Comparison of ENCODE assay signal across 27 cellular contexts in genomic region chr1:116821763-116822162, GRCh38.
"Had no signal": no experiment of that assay in that cellular context is flagged by ENCODE, and none has a peak within 500 bp of the region (broad histone marks: within the 10 kb centered on the region; RNA-seq: fewer than 3 reads in every experiment).

No MANE protein-coding gene starts in this region.

- H3K4me3 Mint-ChIP-seq: activated CD8-positive, alpha-beta T cell treated with anti-CD3 and anti-CD28 coated beads for 36 hours; activated naive CD8-positive, alpha-beta T cell; activated T-cell treated with anti-CD3 and anti-CD28 coated beads, Interleukin-2, amount 50 U/mL, for 4 hours; activated T-helper 17 cell treated with anti-CD3 and anti-CD28 coated beads, Interleukin-2, amount 50 U/mL, for 72 hours; effector memory CD8-positive, alpha-beta T cell had no signal

- FAIRE-seq: colon had no signal

- H3K27ac ChIP-seq: ascending aorta, esophagus muscularis mucosa, gastroesophageal sphincter had no signal

- H3K36me3 Mint-ChIP-seq: activated naive CD8-positive, alpha-beta T cell had no signal

- H3K27me3 Mint-ChIP-seq: activated CD8-positive, alpha-beta T cell treated with anti-CD3 and anti-CD28 coated beads for 36 hours; activated naive CD8-positive, alpha-beta T cell; activated T-helper 17 cell treated with anti-CD3 and anti-CD28 coated beads, Interleukin-2, amount 50 U/mL, for 72 hours; effector memory CD8-positive, alpha-beta T cell had no signal

- H3K27me3 ChIP-seq: ascending aorta, esophagus muscularis mucosa, gastroesophageal sphincter had no signal

- DNase-seq: activated CD4-positive, alpha-beta T cell treated with anti-CD3 and anti-CD28 coated beads for 4 hours; activated CD4-positive, alpha-beta T cell treated with anti-CD3 and anti-CD28 coated beads, Interleukin-2, amount 50 U/mL, for 1 hour; activated CD4-positive, alpha-beta T cell treated with anti-CD3 and anti-CD28 coated beads, Interleukin-2, amount 50 U/mL, for 48 hours; activated CD4-positive, CD25-positive, alpha-beta regulatory T cell; activated CD4-positive, CD25-positive, alpha-beta regulatory T cell treated with anti-CD3 and anti-CD28 coated beads, Interleukin-2, amount 50 U/mL, for 72 hours; activated CD8-positive, alpha-beta memory T cell treated with anti-CD3 and anti-CD28 coated beads for 24 hours; activated CD8-positive, alpha-beta T cell treated with anti-CD3 and anti-CD28 coated beads for 36 hours; activated effector memory CD4-positive, alpha-beta T cell treated with Interleukin-2 at 50 U/mL for 16 hours; activated gamma-delta T cell treated with Interleukin-2 at 50 U/mL for 16 hours; activated naive CD4-positive, alpha-beta T cell treated with anti-CD3 and anti-CD28 coated beads, Interleukin-2, amount 50 U/mL, for 16 hours; activated naive CD4-positive, alpha-beta T cell treated with Interleukin-2 at 50 U/mL for 16 hours; activated T-cell treated with anti-CD3 and anti-CD28 coated beads, Interleukin-2, amount 50 U/mL, for 4 hours; caudate nucleus; cortex of kidney; dermis blood vessel endothelial cell; effector CD4-positive, alpha-beta T cell; effector memory CD8-positive, alpha-beta T cell; erythroblast; foreskin melanocyte; hippocampal formation; T-helper 2 cell had no signal

- H3K36me3 ChIP-seq: ascending aorta, esophagus muscularis mucosa, gastroesophageal sphincter had no signal

- H3K4me3 ChIP-seq: ascending aorta, esophagus muscularis mucosa, gastroesophageal sphincter had no signal

- H3K27ac Mint-ChIP-seq: activated CD8-positive, alpha-beta T cell treated with anti-CD3 and anti-CD28 coated beads for 36 hours; activated naive CD8-positive, alpha-beta T cell; activated T-helper 17 cell treated with anti-CD3 and anti-CD28 coated beads, Interleukin-2, amount 50 U/mL, for 72 hours; effector memory CD8-positive, alpha-beta T cell had no signal

- H3K9me3 ChIP-seq: ascending aorta, esophagus muscularis mucosa, gastroesophageal sphincter had no signal

- H3K4me1 ChIP-seq: ascending aorta had no signal

- ATAC-seq: activated CD8-positive, alpha-beta T cell treated with anti-CD3 and anti-CD28 coated beads for 36 hours; activated T-cell treated with anti-CD3 and anti-CD28 coated beads, Interleukin-2, amount 50 U/mL, for 4 hours; activated T-helper 17 cell treated with anti-CD3 and anti-CD28 coated beads, Interleukin-2, amount 50 U/mL, for 72 hours; effector memory CD8-positive, alpha-beta T cell; gastroesophageal sphincter had no signal

- H3K9me3 Mint-ChIP-seq: activated CD8-positive, alpha-beta T cell treated with anti-CD3 and anti-CD28 coated beads for 36 hours; activated T-cell treated with anti-CD3 and anti-CD28 coated beads, Interleukin-2, amount 50 U/mL, for 4 hours; activated T-helper 17 cell treated with anti-CD3 and anti-CD28 coated beads, Interleukin-2, amount 50 U/mL, for 72 hours; effector memory CD8-positive, alpha-beta T cell had no signal
